ENCODE assay signal across 9 cellular contexts in the genomic region with DNA sequence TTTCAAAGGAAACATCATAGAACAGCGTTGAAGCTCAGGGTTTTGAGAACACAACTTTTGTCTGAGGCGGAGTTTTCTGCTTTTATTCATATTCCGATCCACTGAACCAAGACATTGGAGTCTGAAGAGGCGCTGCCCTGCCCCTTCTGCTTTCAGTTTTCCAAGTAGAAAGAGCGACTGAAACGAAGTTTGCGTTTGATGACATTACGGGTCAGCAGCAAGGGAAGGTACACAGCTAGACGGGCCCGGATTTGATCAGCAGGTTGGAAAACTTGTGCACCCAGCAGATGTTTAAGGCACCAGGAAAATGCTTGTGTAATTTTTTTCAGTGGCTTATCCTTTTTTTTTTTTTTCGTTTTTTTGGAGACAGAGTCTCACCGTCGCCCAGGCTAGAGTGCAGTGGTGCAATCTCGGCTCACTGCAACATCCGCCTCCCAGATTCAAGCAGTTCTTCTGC. TPM values are rescaled to one million over a fixed set of nuclear protein-coding genes. Genes with fewer than 3 reads are reported as not detected.
DNase-seq lines count a peak whose midpoint lies in the region; ATAC-seq, FAIRE-seq and TF ChIP-seq lines count a peak whose summit lies in the region.
"Had no signal": no experiment of that assay in that cellular context is flagged by ENCODE, and none has a peak within 500 bp of the region (broad histone marks: within the 10 kb centered on the region; RNA-seq: fewer than 3 reads in every experiment).

No MANE protein-coding gene starts in this region.

- FAIRE-seq in HepG2 (lab: Jason Lieb, UNC) = no peak

- peak in 1 of 3 donors; percentile 5 for DNase-seq in right lobe of liver
- DNase-seq in HepG2 (ENCODE audit: low spot score) = no peak
- peak in 1 of 10 donors; percentile 21 for DNase-seq in dorsolateral prefrontal cortex
- peak in 1 of 10 donors; percentile 24 for DNase-seq in naive thymus-derived CD8-positive, alpha-beta T cell
- DNase-seq in aorta = no peak
- no peak for DNase-seq in lower leg skin (ENCODE audit: low spot score in 2 of 2)
- no peak for DNase-seq in T1000 (lab: John Stamatoyannopoulos, UW)
- DNase-seq: testis had no signal

- ATAC-seq in right lobe of liver (no peak), HepG2 (no peak), aorta (ENCODE audit: low FRiP score) (no peak), HG03442 (IDR thresholded peaks at IDR 0.05; ENCODE audit: unreplicated experiment) (no peak)
- ATAC-seq in naive thymus-derived CD8-positive, alpha-beta T cell = no peak

- H2AFZ ChIP-seq in HepG2 (ENCODE audit: low read length) = no peak overlapping the region

- CTCF ChIA-PET in HepG2 (lab: Yijun Ruan, JAX; ENCODE audit: low intra/inter-chr PET ratio, low total read pairs) = no interaction called here

- H3K4me3 ChIP-seq in right lobe of liver (no peak overlapping the region), HepG2 (replicated peaks in 1 of 3; ENCODE audit: insufficient read depth in 1 of 3, low read depth in 2 of 3, low read length in 3 of 3) (no peak overlapping the region), dorsolateral prefrontal cortex (peak overlapping the region in 2 of 59 donors; percentile 9 to 22), aorta (ENCODE audit: low read length in 2 of 2) (no peak overlapping the region), lower leg skin (ENCODE audit: low read depth, poor library complexity, severe bottlenecking) (no peak overlapping the region)
- H3K4me3 ChIP-seq: testis had no signal

- TF ChIP-seq CTCF in right lobe of liver (IDR thresholded peaks at IDR 0.05) = no peak
- no peak for TF ChIP-seq CTCF in HepG2 (CRISPR knock-in tag; IDR thresholded peaks at IDR 0.05)
- TF ChIP-seq CTCF in dorsolateral prefrontal cortex (IDR thresholded peaks at IDR 0.05 in 54 of 56, conservative IDR thresholded peaks at IDR 0.05 in 2 of 56; ENCODE audit: low read depth in 1 of 56, partially characterized antibody in 56 of 56) = no peak
- no peak for TF ChIP-seq CTCF in lower leg skin (IDR thresholded peaks at IDR 0.05)

- H3K4me1 ChIP-seq in right lobe of liver = peaks cover 0 to 11% (median 0%) of the 10 kb centered on the region in 4 donors
- H3K4me1 ChIP-seq in HepG2 (ENCODE audit: insufficient read depth, low read length) = peaks cover 23% of the 10 kb centered on the region
- H3K4me1 ChIP-seq in aorta (ENCODE audit: control insufficient read depth in 1 of 2, insufficient read depth in 2 of 2, low read length in 2 of 2) = peaks cover 2 to 4% of the 10 kb centered on the region in 2 donors

- H3K27me3 ChIP-seq in right lobe of liver (no peaks in the 10 kb centered on the region), HepG2 (ENCODE audit: control insufficient read depth in 1 of 2, insufficient read depth in 2 of 2, low read length in 2 of 2) (no peaks in the 10 kb centered on the region), dorsolateral prefrontal cortex (no peaks in the 10 kb centered on the region), aorta (ENCODE audit: control insufficient read depth in 1 of 2, insufficient read depth in 2 of 2, low read length in 1 of 2) (no peaks in the 10 kb centered on the region)
- H3K27me3 ChIP-seq: testis had no signal

- no peak for TF ChIP-seq RAD21 in HepG2 (CRISPR knock-in tag; IDR thresholded peaks at IDR 0.05)

- no peaks in the 10 kb centered on the region for H3K27me3 Mint-ChIP-seq in naive thymus-derived CD8-positive, alpha-beta T cell

- WGBS in right lobe of liver (ENCODE audit: insufficient coverage, low coverage, low lambda C conversion rate, missing lambda C conversion rate) = 90% methylated on average over 15 of the region's 15 CpGs
- 97% methylated on average over 15 of the region's 15 CpGs for WGBS in HepG2 (ENCODE audit: low lambda C conversion rate)
- 46 to 56% methylated on average over 15 of the region's 15 CpGs for WGBS in aorta, 2 donors
- 49 to 60% methylated on average over 15 of the region's 15 CpGs for WGBS in lower leg skin, 2 donors

- H3K9me3 ChIP-seq in right lobe of liver (no peaks in the 10 kb centered on the region), HepG2 (ENCODE audit: low read length) (no peaks in the 10 kb centered on the region), aorta (ENCODE audit: control insufficient read depth, low read length) (no peaks in the 10 kb centered on the region)
- H3K9me3 ChIP-seq: testis had no signal

- POLR2A ChIA-PET in HepG2 (lab: Yijun Ruan, JAX) = no interaction called here
- POLR2A ChIA-PET in naive thymus-derived CD8-positive, alpha-beta T cell (lab: Charles Lee) = interaction anchor here (0.7 to 3.0 kb wide), 4 partner anchors 16 to 45 kb away, joined by 3 to 21 read pairs (median 10); no protein-coding TSS in a partner anchor

- peak overlapping the region; percentile 76 to 100 (median 95) for H3K27ac Mint-ChIP-seq in naive thymus-derived CD8-positive, alpha-beta T cell

- in situ Hi-C loops in HepG2 (cut with HindIII; ENCODE audit: extremely low pct_ligation_motif_present, low pct_unique_long_range_greater_than_20kb) = no loop called here

- H3K36me3 Mint-ChIP-seq in naive thymus-derived CD8-positive, alpha-beta T cell = peaks cover 0 to 28% (median 3%) of the 10 kb centered on the region in 3 donors

- peak overlapping the region; percentile 60 to 91 (median 87) for H3K4me3 Mint-ChIP-seq in naive thymus-derived CD8-positive, alpha-beta T cell

- no peaks in the 10 kb centered on the region for H3K36me3 ChIP-seq in right lobe of liver
- H3K36me3 ChIP-seq in HepG2 (replicated peaks in 1 of 2; ENCODE audit: control insufficient read depth in 1 of 2, insufficient read depth in 2 of 2, low read length in 2 of 2) = peaks cover 1 to 6% of the 10 kb centered on the region in 2 experiments; a peak in 4 of 5 replicates
- H3K36me3 ChIP-seq in aorta (ENCODE audit: control insufficient read depth in 1 of 2, insufficient read depth in 2 of 2, low read length in 1 of 2) = no peaks in the 10 kb centered on the region

- no peak overlapping the region for H3K9ac ChIP-seq in HepG2 (ENCODE audit: insufficient read depth, low read depth, low read length)

- intact Hi-C loops in right lobe of liver (cut with DNase I) = no loop called here
- intact Hi-C loops in HepG2 (cut with micrococcal nuclease; ENCODE audit: unreplicated experiment) = no loop called here
- intact Hi-C loops in dorsolateral prefrontal cortex (cut with DNase I) = no loop called here
- intact Hi-C loops in aorta (cut with DNase I) = loop anchor here in 1 of 2 donors (5.0 kb wide), 1 partner anchor 34 kb away; no protein-coding TSS in a partner anchor
- intact Hi-C loops in lower leg skin (cut with DNase I; ENCODE audit: low total_unique reads) = no loop called here

- H3K27ac ChIP-seq in right lobe of liver = peak overlapping the region in 2 of 3 donors; percentile 66 to 87
- H3K27ac ChIP-seq in HepG2 (ENCODE audit: extremely low read length, insufficient read depth, low read length) = no peak overlapping the region
- H3K27ac ChIP-seq in dorsolateral prefrontal cortex = peak overlapping the region in 42 of 59 donors; percentile 5 to 91 (median 75)
- H3K27ac ChIP-seq in aorta (ENCODE audit: low read depth in 1 of 2, low read length in 2 of 2) = peak overlapping the region; percentile 4 to 99

- no peaks in the 10 kb centered on the region for H3K9me3 Mint-ChIP-seq in naive thymus-derived CD8-positive, alpha-beta T cell

- H3K4me2 ChIP-seq in HepG2 (ENCODE audit: low read depth, low read length) = no peak overlapping the region

- H4K20me1 ChIP-seq in HepG2 (ENCODE audit: insufficient read depth, low read length) = peaks cover 13% of the 10 kb centered on the region

- TF ChIP-seq EP300 in HepG2 (IDR thresholded peaks at IDR 0.05; ENCODE audit: low read depth in 2 of 2, low read length in 2 of 2) (no peak), HepG2 (CRISPR knock-in tag; IDR thresholded peaks at IDR 0.05; ENCODE audit: borderline replicate concordance) (no peak)

- TF ChIP-seq POLR2A in right lobe of liver (IDR thresholded peaks at IDR 0.05) (no peak), HepG2 (IDR thresholded peaks at IDR 0.05; ENCODE audit: insufficient read depth in 1 of 2, low read depth in 2 of 2, low read length in 2 of 2) (no peak), lower leg skin (IDR thresholded peaks at IDR 0.05) (no peak)

- H3K79me2 ChIP-seq in HepG2 (ENCODE audit: insufficient read depth, low read length) = peaks cover 78% of the 10 kb centered on the region

- no TSS peak for BruUV-seq in HepG2 (replicated peaks; lab: Mats Ljungman, UMichigan)

- peaks cover 23 to 67% (median 58%) of the 10 kb centered on the region in 4 donors for H3K4me1 Mint-ChIP-seq in naive thymus-derived CD8-positive, alpha-beta T cell

RNA-seq across cellular contexts. Expression of gene SUN1, which starts 0.7 kb away (rescaled TPM):
- total RNA-seq in right lobe of liver = 10 to 100 TPM; 33.4 to 54.0 (median 48.7) TPM
- total RNA-seq in HepG2 (2016; rRNA removed; fragmentation: Illumina TruSeq; extraction: Trizol) = 23.2 and 47.0 TPM in 2 replicates
- total RNA-seq in HepG2 (2016; cell fraction: cytosol; rRNA removed; fragmentation: Illumina TruSeq; extraction: Trizol; ENCODE audit: low read depth) = 20.5 and 20.8 TPM in 2 replicates
- 23.7 and 48.5 TPM in 2 replicates for total RNA-seq in HepG2 (2016; cell fraction: insoluble cytoplasmic fraction; rRNA removed; fragmentation: Illumina TruSeq; extraction: Trizol)
- total RNA-seq in HepG2 (2016; cell fraction: membrane; rRNA removed; fragmentation: Illumina TruSeq; extraction: Trizol) = 17.9 and 19.0 TPM in 2 replicates
- total RNA-seq in HepG2 (2016; cell fraction: nucleus; rRNA removed; fragmentation: Illumina TruSeq; extraction: Trizol) = 73.3 and 80.7 TPM in 2 replicates
- 126 and 140 TPM in 2 replicates for polyA plus RNA-seq in HepG2 (2011; rRNA removed)
- polyA plus RNA-seq in HepG2 (2011; cell fraction: cytosol; rRNA removed) = 172 and 209 TPM in 2 replicates
- polyA plus RNA-seq in HepG2 (2011; cell fraction: nucleus; rRNA removed) = 652 and 741 TPM in 2 replicates
- polyA plus RNA-seq in HepG2 (2012) = 71.5 and 75.9 TPM in 2 replicates
- 8.3 and 11.8 TPM in 2 replicates for polyA plus RNA-seq in HepG2 (2016; cell fraction: cytosol; fragmentation: Illumina TruSeq; extraction: Trizol; ENCODE audit: low read depth)
- 18.4 and 20.2 TPM in 2 replicates for polyA plus RNA-seq in HepG2 (2016; cell fraction: insoluble cytoplasmic fraction; fragmentation: Illumina TruSeq; extraction: Trizol; ENCODE audit: low read depth)
- 7.5 and 9.3 TPM in 2 replicates for polyA plus RNA-seq in HepG2 (2016; cell fraction: membrane; fragmentation: Illumina TruSeq; extraction: Trizol; ENCODE audit: low read depth)
- 160 and 177 TPM in 2 replicates for polyA plus RNA-seq in HepG2 (2016; cell fraction: nucleus; fragmentation: Illumina TruSeq; extraction: Trizol; ENCODE audit: insufficient read depth, low read depth)
- polyA minus RNA-seq in HepG2 (2011; rRNA and poly(A)+ RNA removed; ENCODE audit: low replicate concordance) = 212 and 267 TPM in 2 replicates
- 55.5 and 58.0 TPM in 2 replicates for polyA minus RNA-seq in HepG2 (2011; cell fraction: cytosol; rRNA and poly(A)+ RNA removed)
- polyA minus RNA-seq in HepG2 (2011; cell fraction: nucleus; rRNA and poly(A)+ RNA removed) = 208 and 210 TPM in 2 replicates
- 100 to 1,000 TPM; 114 to 221 (median 159) TPM for total RNA-seq in dorsolateral prefrontal cortex
- total RNA-seq in naive thymus-derived CD8-positive, alpha-beta T cell = 100 to 1,000 TPM; 194 to 198 TPM
- 10 to 100 TPM; 26.1 to 37.5 (median 27.9) TPM for polyA plus RNA-seq in naive thymus-derived CD8-positive, alpha-beta T cell
- 100 to 1,000 TPM; 200 to 236 TPM for total RNA-seq in aorta
- polyA plus RNA-seq in aorta = 100 to 1,000 TPM in 1 of 2 donors, 10 to 100 TPM in 1; 36.3 to 120 TPM
- total RNA-seq in lower leg skin = 100 to 1,000 TPM; 265 to 429 (median 271) TPM

RNA-seq across cellular contexts. Expression of gene GET4, which starts 43.4 kb away (rescaled TPM):
- 10 to 100 TPM; 15.6 to 38.3 (median 28.3) TPM for total RNA-seq in right lobe of liver
- 28.2 and 31.6 TPM in 2 replicates for total RNA-seq in HepG2 (2016; rRNA removed; fragmentation: Illumina TruSeq; extraction: Trizol)
- 7.8 and 8.0 TPM in 2 replicates for total RNA-seq in HepG2 (2016; cell fraction: cytosol; rRNA removed; fragmentation: Illumina TruSeq; extraction: Trizol; ENCODE audit: low read depth)
- 27.8 and 31.5 TPM in 2 replicates for total RNA-seq in HepG2 (2016; cell fraction: insoluble cytoplasmic fraction; rRNA removed; fragmentation: Illumina TruSeq; extraction: Trizol)
- 18.9 and 22.1 TPM in 2 replicates for total RNA-seq in HepG2 (2016; cell fraction: membrane; rRNA removed; fragmentation: Illumina TruSeq; extraction: Trizol)
- 26.6 and 28.2 TPM in 2 replicates for total RNA-seq in HepG2 (2016; cell fraction: nucleus; rRNA removed; fragmentation: Illumina TruSeq; extraction: Trizol)
- polyA plus RNA-seq in HepG2 (2011; rRNA removed) = 35.2 and 44.4 TPM in 2 replicates
- polyA plus RNA-seq in HepG2 (2011; cell fraction: cytosol; rRNA removed) = 32.6 and 49.3 TPM in 2 replicates
- 186 and 201 TPM in 2 replicates for polyA plus RNA-seq in HepG2 (2011; cell fraction: nucleus; rRNA removed)
- 33.0 and 39.4 TPM in 2 replicates for polyA plus RNA-seq in HepG2 (2012)
- polyA plus RNA-seq in HepG2 (2016; cell fraction: cytosol; fragmentation: Illumina TruSeq; extraction: Trizol; ENCODE audit: low read depth) = 13.8 and 16.4 TPM in 2 replicates
- 49.1 and 51.2 TPM in 2 replicates for polyA plus RNA-seq in HepG2 (2016; cell fraction: insoluble cytoplasmic fraction; fragmentation: Illumina TruSeq; extraction: Trizol; ENCODE audit: low read depth)
- 21.9 and 26.3 TPM in 2 replicates for polyA plus RNA-seq in HepG2 (2016; cell fraction: membrane; fragmentation: Illumina TruSeq; extraction: Trizol; ENCODE audit: low read depth)
- polyA plus RNA-seq in HepG2 (2016; cell fraction: nucleus; fragmentation: Illumina TruSeq; extraction: Trizol; ENCODE audit: insufficient read depth, low read depth) = 111 and 112 TPM in 2 replicates
- 16.3 and 17.4 TPM in 2 replicates for polyA minus RNA-seq in HepG2 (2011; rRNA and poly(A)+ RNA removed; ENCODE audit: low replicate concordance)
- 9.7 and 12.6 TPM in 2 replicates for polyA minus RNA-seq in HepG2 (2011; cell fraction: cytosol; rRNA and poly(A)+ RNA removed)
- polyA minus RNA-seq in HepG2 (2011; cell fraction: nucleus; rRNA and poly(A)+ RNA removed) = 19.2 and 26.4 TPM in 2 replicates
- total RNA-seq in dorsolateral prefrontal cortex = 10 to 100 TPM; 25.4 to 54.1 (median 40.7) TPM
- 10 to 100 TPM; 61.4 to 64.1 TPM for total RNA-seq in naive thymus-derived CD8-positive, alpha-beta T cell
- 10 to 100 TPM; 23.0 to 34.6 (median 23.6) TPM for polyA plus RNA-seq in naive thymus-derived CD8-positive, alpha-beta T cell
- total RNA-seq in aorta = 10 to 100 TPM; 19.9 to 22.7 TPM
- 10 to 100 TPM; 16.5 to 58.3 TPM for polyA plus RNA-seq in aorta
- total RNA-seq in lower leg skin = 10 to 100 TPM; 46.1 to 67.7 (median 51.6) TPM
